Comparison of ENCODE assay signal across 10 cellular contexts in the genomic region with DNA sequence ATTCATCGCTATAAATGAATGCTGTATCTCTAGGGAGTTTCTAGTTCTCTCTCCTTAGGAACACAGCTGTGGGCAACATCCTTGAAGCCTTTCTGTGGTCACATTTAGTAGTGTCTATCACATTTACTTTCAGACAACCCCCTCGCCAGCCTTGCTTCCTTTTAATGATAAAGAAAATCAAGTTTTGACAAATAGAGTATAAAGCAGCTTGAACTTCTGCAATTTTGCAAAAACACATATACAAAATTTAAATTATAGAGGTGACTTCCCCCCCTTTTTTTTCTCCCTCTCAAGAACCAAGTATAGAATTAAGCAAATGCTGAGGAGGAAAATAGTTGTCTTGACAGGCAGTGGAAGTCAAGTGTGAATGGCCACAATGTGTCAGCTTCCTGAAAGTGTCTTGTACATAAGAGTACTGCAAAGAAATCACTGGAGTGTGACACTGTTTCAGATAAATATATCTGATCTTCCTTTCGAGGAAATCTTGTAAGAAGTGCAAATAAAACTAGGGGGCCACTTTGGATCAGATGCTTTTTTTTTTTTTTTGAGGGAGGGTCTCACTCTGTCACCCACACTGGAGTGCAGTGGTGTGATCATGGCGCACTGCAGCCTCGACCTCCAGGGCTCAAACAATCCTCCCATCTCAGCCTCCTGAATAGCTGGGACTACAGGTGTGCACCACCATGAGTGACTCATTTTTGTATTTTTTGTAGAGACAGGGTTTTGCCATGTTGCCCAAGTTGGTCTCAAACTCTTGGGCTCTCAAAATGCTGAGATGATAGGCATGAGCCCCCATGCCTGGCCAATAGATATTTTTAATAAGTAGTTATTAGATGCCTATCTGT. TPM values are rescaled to one million over a fixed set of nuclear protein-coding genes. Genes with fewer than 3 reads are reported as not detected.
DNase-seq lines count a peak whose midpoint lies in the region; ATAC-seq and TF ChIP-seq lines count a peak whose summit lies in the region.
"Had no signal": no experiment of that assay in that cellular context is flagged by ENCODE, and none has a peak within 500 bp of the region (broad histone marks: within the 10 kb centered on the region; RNA-seq: fewer than 3 reads in every experiment).

No MANE protein-coding gene starts in this region.

- no peak overlapping the region for H3K27ac ChIP-seq in colonic mucosa

- peak; percentile 45 for ATAC-seq in GM21360 (IDR thresholded peaks at IDR 0.05; ENCODE audit: unreplicated experiment)
- ATAC-seq in HG03442 (IDR thresholded peaks at IDR 0.05; ENCODE audit: unreplicated experiment) = peak; percentile 61
- ATAC-seq in activated naive CD8-positive, alpha-beta T cell treated with anti-CD3 and anti-CD28 coated beads, Interleukin-2, amount 50 U/mL, for 24 hours = peak; percentile 41
- no peak for ATAC-seq in Right ventricle myocardium superior (ENCODE audit: poor library complexity)
- ATAC-seq in left colon = no peak

- no peaks in the 10 kb centered on the region for H3K9me3 ChIP-seq in colonic mucosa

- intact Hi-C loops in Right ventricle myocardium superior (cut with DNase I) (no loop called here), colonic mucosa (cut with DNase I) (no loop called here), left colon (cut with DNase I, micrococcal nuclease) (no loop called here)

- H3K4me1 ChIP-seq in colonic mucosa = no peaks in the 10 kb centered on the region

- H3K27ac Mint-ChIP-seq in activated naive CD8-positive, alpha-beta T cell treated with anti-CD3 and anti-CD28 coated beads, Interleukin-2, amount 50 U/mL, for 24 hours = peak overlapping the region; percentile 62
- H3K27ac Mint-ChIP-seq: progenitor cell of endocrine pancreas had no signal

- H3K27me3 Mint-ChIP-seq in activated naive CD8-positive, alpha-beta T cell treated with anti-CD3 and anti-CD28 coated beads, Interleukin-2, amount 50 U/mL, for 24 hours = peaks cover 10% of the 10 kb centered on the region
- H3K27me3 Mint-ChIP-seq: progenitor cell of endocrine pancreas had no signal

- no peak overlapping the region for H3K9ac ChIP-seq in colonic mucosa (ENCODE audit: low read depth in 2 of 2, low read length in 2 of 2)

- H3K9me3 Mint-ChIP-seq in activated naive CD8-positive, alpha-beta T cell treated with anti-CD3 and anti-CD28 coated beads, Interleukin-2, amount 50 U/mL, for 24 hours = no peaks in the 10 kb centered on the region

- DNase-seq in activated naive CD8-positive, alpha-beta T cell treated with anti-CD3 and anti-CD28 coated beads, Interleukin-2, amount 50 U/mL, for 24 hours = no peak
- DNase-seq in COLO829 (ENCODE audit: low spot score) (no peak), Right ventricle myocardium superior (no peak), colonic mucosa (no peak), left colon (no peak)

- H3K36me3 ChIP-seq in colonic mucosa = no peaks in the 10 kb centered on the region

- H3K4me1 Mint-ChIP-seq in activated naive CD8-positive, alpha-beta T cell treated with anti-CD3 and anti-CD28 coated beads, Interleukin-2, amount 50 U/mL, for 24 hours = peaks cover 21% of the 10 kb centered on the region

- H3K4me3 Mint-ChIP-seq in activated naive CD8-positive, alpha-beta T cell treated with anti-CD3 and anti-CD28 coated beads, Interleukin-2, amount 50 U/mL, for 24 hours = no peak overlapping the region

- H3K4me3 ChIP-seq in GM08714 (ENCODE audit: low read length) (peak overlapping the region; percentile 14; the same call in 1 of the 2 replicates), colonic mucosa (no peak overlapping the region)

- H3K27me3 ChIP-seq in colonic mucosa = no peaks in the 10 kb centered on the region

- no peaks in the 10 kb centered on the region for H3K36me3 Mint-ChIP-seq in activated naive CD8-positive, alpha-beta T cell treated with anti-CD3 and anti-CD28 coated beads, Interleukin-2, amount 50 U/mL, for 24 hours (ENCODE audit: low read depth)

- TF ChIP-seq CTCF in colonic mucosa (IDR thresholded peaks at IDR 0.05) = no peak

RNA-seq across cellular contexts. Expression of gene CCR1, which starts 21.0 kb away (rescaled TPM):
- 2.7 TPM for total RNA-seq in Right ventricle myocardium superior
- total RNA-seq in colonic mucosa = 1 to 10 TPM in 1 of 2 donors, under 1 TPM in 1; 0.57 to 6.0 TPM
- 1 to 10 TPM; 1.3 to 4.5 TPM for total RNA-seq in left colon

RNA-seq across cellular contexts. Expression of gene CCR3, which starts 55.2 kb away (rescaled TPM):
- not detected for total RNA-seq in Right ventricle myocardium superior
- total RNA-seq in colonic mucosa = not detected
- under 1 TPM in 1 of 2 donors, not detected in 1; 0.28 TPM for total RNA-seq in left colon
- total RNA-seq: activated CD8-positive, alpha-beta memory T cell treated with anti-CD3 and anti-CD28 coated beads for 36 hours; progenitor cell of endocrine pancreas had no signal

Comparison
In these comparisons a context has a peak if more than half of its experiments do, and no peak if none do; other contexts are left out.
1. ATAC-seq: peak in GM21360 (single experiment), HG03442 (single experiment) and activated naive CD8-positive, alpha-beta T cell treated with anti-CD3 and anti-CD28 coated beads, Interleukin-2, amount 50 U/mL, for 24 hours (single experiment); none in Right ventricle myocardium superior (single experiment) and left colon (single experiment).